In genomic region chr10:5584895-5585516, GRCh38 we compare ENCODE assay signal across 8 cellular contexts.
DNase-seq lines count a peak whose midpoint lies in the region; ATAC-seq and TF ChIP-seq lines count a peak whose summit lies in the region.

No MANE protein-coding gene starts in this region.

- no peak overlapping the region for H3K4me3 Mint-ChIP-seq in CD14-positive monocyte

- no peaks in the 10 kb centered on the region; the same call in 1 of the 2 replicates for H3K9me3 ChIP-seq in MG63
- no peaks in the 10 kb centered on the region for H3K9me3 ChIP-seq in prostate gland
- H3K9me3 ChIP-seq in HAP-1, result no peaks in the 10 kb centered on the region

- no peak overlapping the region for H3K27ac ChIP-seq in prostate gland

- no peak for TF ChIP-seq POLR2A in prostate gland (IDR thresholded peaks at IDR 0.05)

- in situ Hi-C loops in HAP-1 (cut with MboI; ENCODE audit: low sequenced_read_pairs), result no loop called here

- peak; percentile 42 for ATAC-seq in GM19452 (IDR thresholded peaks at IDR 0.05; ENCODE audit: unreplicated experiment)

- H3K36me3 Mint-ChIP-seq in CD14-positive monocyte, result no peaks in the 10 kb centered on the region

- TF ChIP-seq CTCF in fibroblast of the aortic adventitia (IDR thresholded peaks at IDR 0.05; ENCODE audit: insufficient read depth, low read length) (no peak), CD14-positive monocyte (IDR thresholded peaks at IDR 0.05) (no peak), prostate gland (IDR thresholded peaks at IDR 0.05) (no peak)

- H3K4me3 ChIP-seq in MG63 (no peak overlapping the region), fibroblast of the aortic adventitia (ENCODE audit: low read depth, low read length) (no peak overlapping the region), prostate gland (no peak overlapping the region), HAP-1 (no peak overlapping the region)

- H3K9me3 Mint-ChIP-seq in CD14-positive monocyte, result peaks cover 0 to 2% (median 0%) of the 10 kb centered on the region in 7 donors

- H3K4me1 ChIP-seq in prostate gland (replicated peaks) (no peaks in the 10 kb centered on the region), HAP-1 (no peaks in the 10 kb centered on the region)

- H3K36me3 ChIP-seq in MG63 (no peaks in the 10 kb centered on the region), prostate gland (no peaks in the 10 kb centered on the region), HAP-1 (replicated peaks) (no peaks in the 10 kb centered on the region)

- H3K27me3 ChIP-seq in MG63, result no peaks in the 10 kb centered on the region
- H3K27me3 ChIP-seq in prostate gland (replicated peaks; ENCODE audit: insufficient read depth), result no peaks in the 10 kb centered on the region
- no peaks in the 10 kb centered on the region for H3K27me3 ChIP-seq in HAP-1 (ENCODE audit: low read depth)

- peaks cover 6 to 18% (median 15%) of the 10 kb centered on the region in 3 donors for H3K27me3 Mint-ChIP-seq in CD14-positive monocyte (ENCODE audit: low read depth in 3 of 3)

- H3K27ac Mint-ChIP-seq in CD14-positive monocyte, result peak overlapping the region in 1 of 7 donors; percentile 68

- DNase-seq in AG08396 (ENCODE audit: low spot score) (peak; percentile 58), MG63 (peak; percentile 74), fibroblast of the aortic adventitia (ENCODE audit: low read depth) (peak; percentile 66), SHP77 treated with DMSO at 0.1 percent for 48 hours (lab: John Stamatoyannopoulos, UW) (no peak), CD14-positive monocyte (ENCODE audit: low spot score) (no peak), prostate gland (ENCODE audit: low spot score) (no peak), HAP-1 (ENCODE audit: low spot score in 2 of 2) (no peak)

- WGBS in prostate gland, result 84% methylated on average over 10 of the region's 10 CpGs

- intact Hi-C loops in CD14-positive monocyte (cut with micrococcal nuclease), result no loop called here
- intact Hi-C loops in prostate gland (cut with DNase I), result no loop called here

- H3K4me1 Mint-ChIP-seq in CD14-positive monocyte, result peaks cover 12% of the 10 kb centered on the region

Comparison
In these comparisons a context has a peak if more than half of its experiments do, and no peak if none do; other contexts are left out.
1. DNase-seq: peak in AG08396 (single experiment), MG63 (single experiment) and fibroblast of the aortic adventitia (single experiment); none in SHP77 treated with DMSO at 0.1 percent for 48 hours (single experiment), CD14-positive monocyte (single experiment), prostate gland (single experiment) and HAP-1 (0 of 2).